Comparison of ENCODE assay signal across 21 cellular contexts in the genomic region with DNA sequence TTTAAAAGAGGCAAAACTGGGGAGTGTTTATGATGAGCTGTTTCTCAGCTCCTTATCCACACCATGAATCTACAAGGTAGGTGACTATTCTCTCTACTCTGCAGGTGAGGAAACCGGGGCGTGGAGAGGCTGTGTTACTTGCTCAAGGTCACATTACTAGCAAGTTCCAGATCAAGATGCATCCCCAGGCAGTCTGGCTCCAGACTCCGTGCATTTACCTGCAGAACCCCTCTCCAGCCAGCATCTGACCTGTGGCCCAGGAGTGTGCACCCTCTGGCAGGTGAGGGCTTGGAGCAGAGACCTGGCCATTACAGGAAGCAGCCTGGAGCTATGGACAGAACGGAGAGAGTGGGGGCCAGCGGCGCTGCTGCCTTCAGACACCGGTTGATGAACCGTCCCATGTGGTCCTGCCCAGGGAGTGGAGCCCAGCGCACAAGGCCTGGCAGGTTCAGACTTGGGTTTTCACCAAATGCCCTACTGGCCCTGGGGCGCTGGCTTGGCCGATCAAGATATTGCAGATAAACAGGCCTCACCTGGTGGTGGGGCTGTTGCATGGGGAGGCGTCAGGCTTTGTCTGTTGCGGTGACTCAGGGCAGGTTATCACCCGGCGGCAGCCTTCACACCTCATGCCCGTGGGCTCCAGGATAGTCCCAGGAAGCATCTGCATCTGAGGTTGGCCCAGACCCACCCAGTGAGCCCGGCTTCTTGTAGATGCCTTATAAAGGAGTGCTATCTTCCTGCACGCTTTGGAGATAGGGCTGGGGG. TPM values are rescaled to one million over a fixed set of nuclear protein-coding genes. Genes with fewer than 3 reads are reported as not detected.
DNase-seq lines count a peak whose midpoint lies in the region; ATAC-seq, FAIRE-seq and TF ChIP-seq lines count a peak whose summit lies in the region.
"Had no signal": no experiment of that assay in that cellular context is flagged by ENCODE, and none has a peak within 500 bp of the region (broad histone marks: within the 10 kb centered on the region; RNA-seq: fewer than 3 reads in every experiment).

No MANE protein-coding gene starts in this region.

- no peak overlapping the region for H3K27ac ChIP-seq in breast epithelium
- H3K27ac ChIP-seq in substantia nigra (ENCODE audit: low read depth, low read length, poor library complexity, severe bottlenecking): no peak overlapping the region
- H3K27ac ChIP-seq: 22Rv1, SK-N-MC had no signal

- H3K27me3 Mint-ChIP-seq in MCF 10A (ENCODE audit: insufficient read depth, unreplicated experiment) (no peaks in the 10 kb centered on the region), natural killer cell (ENCODE audit: low read depth in 2 of 2) (no peaks in the 10 kb centered on the region)

- no peaks in the 10 kb centered on the region for H3K9me3 ChIP-seq in breast epithelium

- H3K4me1 ChIP-seq in breast epithelium: no peaks in the 10 kb centered on the region

- no TSS peak for BruUV-seq in MCF 10A (replicated peaks; lab: Mats Ljungman, UMichigan)

- H3K36me3 Mint-ChIP-seq in MCF 10A (ENCODE audit: insufficient read depth, unreplicated experiment): no peaks in the 10 kb centered on the region
- no peaks in the 10 kb centered on the region for H3K36me3 Mint-ChIP-seq in natural killer cell

- TF ChIP-seq CTCF in MCF 10A (IDR thresholded peaks at IDR 0.05; ENCODE audit: unreplicated experiment): no peak
- TF ChIP-seq CTCF in breast epithelium (IDR thresholded peaks at IDR 0.05): no peak
- TF ChIP-seq CTCF in bronchial epithelial cell (IDR thresholded peaks at IDR 0.05; ENCODE audit: insufficient read depth, low read length, severe bottlenecking): no peak
- no peak for TF ChIP-seq CTCF in natural killer cell (IDR thresholded peaks at IDR 0.05)

- DNase-seq in MCF 10A (ENCODE audit: unreplicated experiment) (peak; percentile 45), breast epithelium (ENCODE audit: low spot score in 2 of 2) (no peak), bronchial epithelial cell (ENCODE audit: low read depth) (peak; percentile 8), iPS-NIHi7 (ENCODE audit: extremely low spot score) (peak; percentile 72), ecto neural progenitor cell (ENCODE audit: low spot score) (no peak), natural killer cell (no peak), HuH-7 (ENCODE audit: low spot score) (no peak), substantia nigra (lab: John Stamatoyannopoulos, UW) (no peak)
- DNase-seq: DMS79 treated with DMSO at 0.1 percent for 48 hours, HCEC 1CT, KG1, MV-4-11, NCI-H1694 treated with DMSO at 0.1 percent for 48 hours, NCI-H510A treated with DMSO at 0.1 percent for 48 hours, NCI-H774, SHP77 had no signal

- no peak for FAIRE-seq in bronchial epithelial cell (lab: Jason Lieb, UNC)
- FAIRE-seq: RCC 7860 had no signal

- CTCF ChIA-PET in MCF 10A (lab: Yijun Ruan, JAX): interaction anchor here (0.6 to 1.0 kb wide), 3 partner anchors 37 to 876 kb away, joined by 3 to 4 read pairs (median 4); no protein-coding TSS in a partner anchor

- H3K36me3 ChIP-seq in breast epithelium (no peaks in the 10 kb centered on the region), bronchial epithelial cell (ENCODE audit: control insufficient read depth, insufficient read depth, low read length) (no peaks in the 10 kb centered on the region)

- ATAC-seq in natural killer cell: no peak

- no peaks in the 10 kb centered on the region for H3K27me3 ChIP-seq in breast epithelium
- H3K27me3 ChIP-seq in bronchial epithelial cell (ENCODE audit: control insufficient read depth, insufficient read depth, low read length): no peaks in the 10 kb centered on the region

- TF ChIP-seq POLR2A in breast epithelium (IDR thresholded peaks at IDR 0.05): no peak

- intact Hi-C loops in MCF 10A (cut with micrococcal nuclease): no loop called here
- intact Hi-C loops in breast epithelium (cut with DNase I; ENCODE audit: low total_unique reads): no loop called here
- intact Hi-C loops in natural killer cell (cut with micrococcal nuclease): no loop called here

- POLR2A ChIA-PET in MCF 10A (lab: Yijun Ruan, JAX): no interaction called here

- no peak overlapping the region for H3K4me3 Mint-ChIP-seq in MCF 10A (ENCODE audit: unreplicated experiment)
- H3K4me3 Mint-ChIP-seq in natural killer cell: no peak overlapping the region
- H3K4me3 Mint-ChIP-seq: B cell had no signal

- H3K4me1 Mint-ChIP-seq in MCF 10A (ENCODE audit: insufficient read depth, unreplicated experiment): no peaks in the 10 kb centered on the region
- H3K4me1 Mint-ChIP-seq in natural killer cell: peaks cover 11% of the 10 kb centered on the region in 2 donors

- H3K9me3 Mint-ChIP-seq in MCF 10A (ENCODE audit: unreplicated experiment): no peaks in the 10 kb centered on the region
- H3K9me3 Mint-ChIP-seq in natural killer cell: no peaks in the 10 kb centered on the region

- H3K27ac Mint-ChIP-seq in MCF 10A (ENCODE audit: low read depth, unreplicated experiment) (no peak overlapping the region), natural killer cell (no peak overlapping the region)
- H3K27ac Mint-ChIP-seq: B cell had no signal

- H3K4me3 ChIP-seq in breast epithelium (no peak overlapping the region), bronchial epithelial cell (ENCODE audit: low read depth, low read length) (no peak overlapping the region)
- H3K4me3 ChIP-seq: SK-N-MC had no signal

RNA-seq across cellular contexts. Expression of a gene that starts 29.2 kb away (rescaled TPM):
- total RNA-seq in MCF 10A (2022) (not detected in 2 replicates), breast epithelium (1 to 10 TPM in 2 of 3 donors, not detected in 1; 1.6 to 3.1 TPM), bronchial epithelial cell (1.1 and 22.1 TPM in 2 replicates), natural killer cell (not detected)
- total RNA-seq: B cell, OCI-LY7 had no signal

Comparison
In these comparisons a context has a peak if more than half of its experiments do, and no peak if none do; other contexts are left out.
1. DNase-seq: peak in MCF 10A (single experiment), bronchial epithelial cell (single experiment) and iPS-NIHi7 (single experiment); none in breast epithelium (0 of 2), ecto neural progenitor cell (single experiment), natural killer cell (single experiment), HuH-7 (single experiment) and substantia nigra (0 of 49).